8 cellular contexts compared by ENCODE assay signal in the genomic region with DNA sequence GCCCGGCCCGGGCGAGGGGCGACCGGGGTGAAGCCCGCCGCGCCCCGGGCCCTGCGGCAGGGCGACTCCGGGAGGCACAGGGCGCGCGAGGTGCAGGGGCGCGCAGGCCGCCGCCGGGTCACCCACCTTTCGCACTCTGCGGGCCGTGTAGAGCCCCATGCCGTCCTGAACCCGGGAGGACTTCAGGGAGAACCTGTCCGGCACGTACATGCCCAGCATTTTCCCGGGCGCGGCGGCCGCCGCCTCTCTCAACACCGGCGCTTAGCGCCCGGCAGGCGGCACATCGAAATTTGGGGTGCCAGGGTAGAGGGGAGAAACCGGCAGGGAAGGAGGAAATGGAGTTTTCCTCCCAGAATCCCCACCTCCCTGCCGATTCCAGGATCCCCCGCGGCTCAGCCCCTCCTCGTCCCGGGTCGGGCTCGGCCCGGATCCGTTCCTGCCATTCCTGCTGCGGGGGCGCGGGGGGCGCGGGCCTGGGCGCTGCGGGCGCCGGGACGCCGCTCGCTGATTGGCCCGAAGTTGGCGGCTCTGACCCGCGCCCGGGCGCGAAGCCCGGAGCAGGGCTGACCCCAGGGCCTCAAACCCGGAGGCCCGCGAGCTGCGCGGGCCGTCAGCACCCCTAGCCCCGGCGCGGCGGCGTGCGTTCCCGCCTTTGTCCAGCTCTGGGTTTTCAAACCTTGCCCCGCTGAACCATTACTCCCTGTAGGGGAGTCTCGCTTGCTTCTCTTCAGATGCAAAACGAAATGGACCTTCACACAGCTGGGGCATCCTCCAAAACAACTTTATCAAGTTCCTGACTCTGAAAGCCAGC. TPM values are rescaled to one million over a fixed set of nuclear protein-coding genes. Genes with fewer than 3 reads are reported as not detected.
DNase-seq lines count a peak whose midpoint lies in the region; ATAC-seq and TF ChIP-seq lines count a peak whose summit lies in the region.

PRDM5 (minus strand) TSS at position 337 of the 811 bp plus-strand sequence; CDS start at position 219, 118 bp downstream.

- peak within 1 kb of the TSS; percentile 86 for H3K4me3 ChIP-seq in SJSA1
- peak within 1 kb of the TSS; percentile 87 for H3K4me3 ChIP-seq in right cardiac atrium (ENCODE audit: low read length)
- H3K4me3 ChIP-seq in parathyroid adenoma (ENCODE audit: low read depth, low read length) = peak within 1 kb of the TSS; percentile 57

- H3K27ac ChIP-seq in SJSA1 = peak within 1 kb of the TSS; percentile 72
- H3K27ac ChIP-seq in right cardiac atrium (ENCODE audit: low read length) = peak within 1 kb of the TSS; percentile 86
- H3K27ac ChIP-seq in parathyroid adenoma = peak within 1 kb of the TSS; percentile 83

- H3K4me1 ChIP-seq in SJSA1 (replicated peaks) = peaks cover 14% of the 10 kb centered on the region
- no peaks in the 10 kb centered on the region for H3K4me1 ChIP-seq in right cardiac atrium (ENCODE audit: control insufficient read depth, insufficient read depth, low read length)
- peaks cover 4% of the 10 kb centered on the region for H3K4me1 ChIP-seq in parathyroid adenoma

- WGBS in right cardiac atrium = under 1% methylated on average over 85 of the region's 85 CpGs

- H3K9me3 ChIP-seq in SJSA1 (replicated peaks) = no peaks in the 10 kb centered on the region
- H3K9me3 ChIP-seq in right cardiac atrium (ENCODE audit: control insufficient read depth, low read length) = no peaks in the 10 kb centered on the region
- no peaks in the 10 kb centered on the region for H3K9me3 ChIP-seq in parathyroid adenoma (ENCODE audit: control insufficient read depth, low read length)

- ATAC-seq in right cardiac atrium (peak; percentile 89), GM19324 (IDR thresholded peaks at IDR 0.05; ENCODE audit: low FRiP score, unreplicated experiment) (no peak)

- intact Hi-C loops in right cardiac atrium (cut with DNase I) = no loop called here

- H3K27me3 ChIP-seq in SJSA1 (replicated peaks) (no peaks in the 10 kb centered on the region), right cardiac atrium (ENCODE audit: control insufficient read depth, insufficient read depth) (no peaks in the 10 kb centered on the region), parathyroid adenoma (ENCODE audit: control insufficient read depth, insufficient read depth, low read length) (no peaks in the 10 kb centered on the region)

- peak within 1 kb of the TSS; percentile 86 for H2AFZ ChIP-seq in parathyroid adenoma

- H3K9ac ChIP-seq in parathyroid adenoma = peak within 1 kb of the TSS; percentile 28

- peak within 1 kb of the TSS; percentile 72 for H3K4me2 ChIP-seq in parathyroid adenoma (ENCODE audit: low read length)

- peaks cover 9% of the 10 kb centered on the region for H3K36me3 ChIP-seq in SJSA1
- no peaks in the 10 kb centered on the region for H3K36me3 ChIP-seq in parathyroid adenoma (ENCODE audit: control insufficient read depth, insufficient read depth, low read length)

- TF ChIP-seq CTCF in parathyroid adenoma (IDR thresholded peaks at IDR 0.05) = no peak

- peaks cover 2% of the 10 kb centered on the region for H3K79me2 ChIP-seq in parathyroid adenoma

- DNase-seq in NCI-H82 (lab: John Stamatoyannopoulos, UW) (peak; percentile 26), NCI-H82 treated with DMSO at 0.1 percent for 48 hours (lab: John Stamatoyannopoulos, UW; ENCODE audit: unreplicated experiment) (no peak), SJSA1 (ENCODE audit: low read depth in 1 of 2, low spot score in 2 of 2) (peak; percentile 62 to 66), astrocyte of the hippocampus (ENCODE audit: low read depth, low spot score) (peak; percentile 72), right cardiac atrium (peak; percentile 75 to 90 (median 89)), kidney glomerular epithelial cell (lab: John Stamatoyannopoulos, UW) (no peak)

RNA-seq across cellular contexts. Expression of gene PRDM5, which starts in this region (rescaled TPM):
- total RNA-seq in SJSA1 (2014; rRNA removed; shearing (Covaris generic)) = 11.1 and 20.1 TPM in 2 replicates
- 10 to 100 TPM; 14.3 to 20.3 (median 17.6) TPM for total RNA-seq in right cardiac atrium
- polyA plus RNA-seq in right cardiac atrium = 2.4 TPM

Comparison
In these comparisons a context has a peak if more than half of its experiments do, and no peak if none do; other contexts are left out.
1. DNase-seq: peak in NCI-H82 (single experiment), SJSA1 (2 of 2), astrocyte of the hippocampus (single experiment) and right cardiac atrium (3 of 3); none in NCI-H82 treated with DMSO at 0.1 percent for 48 hours (single experiment) and kidney glomerular epithelial cell (single experiment).
2. Peak in every context shown above with its lines, with median percentiles within 50 percentile points of each other: H3K27ac ChIP-seq and H3K4me3 ChIP-seq.